10 cellular contexts compared by ENCODE assay signal in the genomic region with DNA sequence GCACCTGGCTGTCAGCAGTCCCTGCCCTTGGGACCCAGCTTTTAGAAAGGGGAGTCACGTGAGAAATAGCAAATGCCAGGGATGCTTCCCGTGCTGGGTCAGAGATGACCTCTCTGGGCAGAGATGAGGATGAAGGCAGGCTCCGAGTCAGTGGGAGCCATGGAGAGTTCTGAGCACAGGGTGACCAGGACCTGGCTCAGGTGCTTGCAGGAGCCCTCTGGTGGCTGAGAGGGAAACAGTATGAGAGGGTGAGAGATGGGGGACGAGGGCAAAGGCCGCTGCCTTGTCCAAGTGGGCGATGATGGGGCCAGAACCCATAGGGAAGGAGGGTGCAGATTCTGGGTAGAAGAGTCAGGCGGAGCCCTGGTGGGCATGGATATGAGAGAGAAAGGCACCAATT. TPM values are rescaled to one million over a fixed set of nuclear protein-coding genes. Genes with fewer than 3 reads are reported as not detected.
DNase-seq lines count a peak whose midpoint lies in the region; ATAC-seq and TF ChIP-seq lines count a peak whose summit lies in the region.
"Had no signal": no experiment of that assay in that cellular context is flagged by ENCODE, and none has a peak within 500 bp of the region (broad histone marks: within the 10 kb centered on the region; RNA-seq: fewer than 3 reads in every experiment).

No MANE protein-coding gene starts in this region.

- peak; percentile 37; the same call in 1 of the 2 replicates for TF ChIP-seq RAD21 in Ishikawa (IDR thresholded peaks at IDR 0.05; ENCODE audit: low read depth)

- no peak overlapping the region for H3K4me2 ChIP-seq in DOHH2 (ENCODE audit: low read length)

- H3F3A ChIP-seq in DOHH2 (ENCODE audit: control insufficient read depth, insufficient read depth): no peaks in the 10 kb centered on the region

- H3K27ac ChIP-seq in DOHH2 (ENCODE audit: low read depth, low read length) (no peak overlapping the region), body of pancreas (no peak overlapping the region), dorsolateral prefrontal cortex (peak overlapping the region in 2 of 59 donors; percentile 4 to 48)

- no peaks in the 10 kb centered on the region for H4K20me1 ChIP-seq in DOHH2 (ENCODE audit: control insufficient read depth, insufficient read depth, low read depth, low read length)

- H3K27me3 ChIP-seq in DOHH2 (ENCODE audit: control insufficient read depth, low read length) (no peaks in the 10 kb centered on the region), body of pancreas (no peaks in the 10 kb centered on the region), dorsolateral prefrontal cortex (no peaks in the 10 kb centered on the region)

- TF ChIP-seq EP300 in Ishikawa (IDR thresholded peaks at IDR 0.05; ENCODE audit: borderline replicate concordance): no peak

- H3K27ac Mint-ChIP-seq in natural killer cell: peak overlapping the region; percentile 69 to 73

- H3K36me3 ChIP-seq in DOHH2 (ENCODE audit: control insufficient read depth, low read length) (peaks cover 33% of the 10 kb centered on the region), body of pancreas (replicated peaks in 1 of 2; ENCODE audit: insufficient read depth in 1 of 2, low read depth in 2 of 2) (peaks cover 11 to 32% of the 10 kb centered on the region in 2 donors)

- H3K9me2 ChIP-seq in DOHH2 (replicated peaks; ENCODE audit: control insufficient read depth, low read length): no peaks in the 10 kb centered on the region

- no peak overlapping the region for H3K4me3 ChIP-seq in DOHH2 (ENCODE audit: low read length)
- no peak overlapping the region for H3K4me3 ChIP-seq in body of pancreas
- no peak overlapping the region for H3K4me3 ChIP-seq in dorsolateral prefrontal cortex

- no peaks in the 10 kb centered on the region for H3K27me3 Mint-ChIP-seq in natural killer cell (ENCODE audit: low read depth in 2 of 2)

- intact Hi-C loops in body of pancreas (cut with DNase I) (no loop called here), natural killer cell (cut with micrococcal nuclease) (no loop called here), dorsolateral prefrontal cortex (cut with DNase I) (no loop called here)

- ATAC-seq in body of pancreas (no peak), natural killer cell (peak in 2 of 3 donors; percentile 23 to 32), HG03097 (IDR thresholded peaks at IDR 0.05; ENCODE audit: low FRiP score, unreplicated experiment) (no peak)

- H3K4me1 ChIP-seq in DOHH2 (ENCODE audit: control insufficient read depth, low read length) (no peaks in the 10 kb centered on the region), body of pancreas (no peaks in the 10 kb centered on the region)

- H3K4me3 Mint-ChIP-seq in natural killer cell: no peak overlapping the region

- H3K79me2 ChIP-seq in DOHH2 (ENCODE audit: control insufficient read depth, low read length): no peaks in the 10 kb centered on the region
- H3K79me2 ChIP-seq: parathyroid adenoma had no signal

- no peaks in the 10 kb centered on the region for H3K9me3 ChIP-seq in DOHH2 (ENCODE audit: control insufficient read depth, insufficient read depth, low read length)
- no peaks in the 10 kb centered on the region for H3K9me3 ChIP-seq in body of pancreas

- WGBS in body of pancreas, 2 donors: 93 to 94% methylated on average over 7 of the region's 7 CpGs

- H3K4me1 Mint-ChIP-seq in natural killer cell: peaks cover 12 to 45% of the 10 kb centered on the region in 2 donors

- H3K36me3 Mint-ChIP-seq in natural killer cell: no peaks in the 10 kb centered on the region

- no peak for TF ChIP-seq POLR2A in body of pancreas (IDR thresholded peaks at IDR 0.05)

- DNase-seq in body of pancreas (no peak), natural killer cell (no peak), dorsolateral prefrontal cortex (no peak), middle frontal gyrus (ENCODE audit: extremely low spot score, low spot score) (no peak)
- DNase-seq in effector CD4-positive, alpha-beta T cell: no peak
- DNase-seq: stimulated activated naive CD4-positive, alpha-beta T cell treated with Interleukin-2 at 50 U/mL for 16 hours had no signal

- peak; percentile 58 for TF ChIP-seq CTCF in DOHH2 (IDR thresholded peaks at IDR 0.05; ENCODE audit: low read depth, low read length, poor library complexity, severe bottlenecking)
- TF ChIP-seq CTCF in body of pancreas (IDR thresholded peaks at IDR 0.05): peak in 4 of 7 experiments; percentile 19 to 34 (median 26)
- TF ChIP-seq CTCF in natural killer cell (IDR thresholded peaks at IDR 0.05): no peak
- peak in 19 of 56 donors; percentile 5 to 32 (median 15) for TF ChIP-seq CTCF in dorsolateral prefrontal cortex (IDR thresholded peaks at IDR 0.05 in 54 of 56, conservative IDR thresholded peaks at IDR 0.05 in 2 of 56; ENCODE audit: low read depth in 1 of 56, partially characterized antibody in 56 of 56)

- H3K9me3 Mint-ChIP-seq in natural killer cell: no peaks in the 10 kb centered on the region

TF ChIP-seq in Ishikawa, 13 proteins besides CTCF, POLR2A, EP300 and RAD21:
- no peak for TF ChIP-seq NFIC (IDR thresholded peaks at IDR 0.05)
- TF ChIP-seq EGR1 (IDR thresholded peaks at IDR 0.05): no peak
- TF ChIP-seq TAF1 (IDR thresholded peaks at IDR 0.05; ENCODE audit: low read depth): no peak
- TF ChIP-seq, protein P1, sequence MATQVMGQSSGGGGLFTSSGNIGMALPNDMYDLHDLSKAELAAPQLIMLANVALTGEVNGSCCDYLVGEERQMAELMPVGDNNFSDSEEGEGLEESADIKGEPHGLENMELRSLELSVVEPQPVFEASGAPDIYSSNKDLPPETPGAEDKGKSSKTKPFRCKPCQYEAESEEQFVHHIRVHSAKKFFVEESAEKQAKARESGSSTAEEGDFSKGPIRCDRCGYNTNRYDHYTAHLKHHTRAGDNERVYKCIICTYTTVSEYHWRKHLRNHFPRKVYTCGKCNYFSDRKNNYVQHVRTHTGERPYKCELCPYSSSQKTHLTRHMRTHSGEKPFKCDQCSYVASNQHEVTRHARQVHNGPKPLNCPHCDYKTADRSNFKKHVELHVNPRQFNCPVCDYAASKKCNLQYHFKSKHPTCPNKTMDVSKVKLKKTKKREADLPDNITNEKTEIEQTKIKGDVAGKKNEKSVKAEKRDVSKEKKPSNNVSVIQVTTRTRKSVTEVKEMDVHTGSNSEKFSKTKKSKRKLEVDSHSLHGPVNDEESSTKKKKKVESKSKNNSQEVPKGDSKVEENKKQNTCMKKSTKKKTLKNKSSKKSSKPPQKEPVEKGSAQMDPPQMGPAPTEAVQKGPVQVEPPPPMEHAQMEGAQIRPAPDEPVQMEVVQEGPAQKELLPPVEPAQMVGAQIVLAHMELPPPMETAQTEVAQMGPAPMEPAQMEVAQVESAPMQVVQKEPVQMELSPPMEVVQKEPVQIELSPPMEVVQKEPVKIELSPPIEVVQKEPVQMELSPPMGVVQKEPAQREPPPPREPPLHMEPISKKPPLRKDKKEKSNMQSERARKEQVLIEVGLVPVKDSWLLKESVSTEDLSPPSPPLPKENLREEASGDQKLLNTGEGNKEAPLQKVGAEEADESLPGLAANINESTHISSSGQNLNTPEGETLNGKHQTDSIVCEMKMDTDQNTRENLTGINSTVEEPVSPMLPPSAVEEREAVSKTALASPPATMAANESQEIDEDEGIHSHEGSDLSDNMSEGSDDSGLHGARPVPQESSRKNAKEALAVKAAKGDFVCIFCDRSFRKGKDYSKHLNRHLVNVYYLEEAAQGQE (IDR thresholded peaks at IDR 0.05; ENCODE audit: low read depth): no peak
- no peak for TF ChIP-seq FOXM1 (IDR thresholded peaks at IDR 0.05; ENCODE audit: borderline replicate concordance, low read depth)
- TF ChIP-seq YY1 (IDR thresholded peaks at IDR 0.05; ENCODE audit: low read depth): no peak

RNA-seq across cellular contexts. Expression of a gene that starts 15.8 kb away (rescaled TPM):
- total RNA-seq in body of pancreas (10 to 100 TPM; 14.5 to 34.6 TPM), natural killer cell (10 to 100 TPM; 20.5 to 27.8 (median 27.4) TPM), dorsolateral prefrontal cortex (10 to 100 TPM in 109 of 120 experiments, 1 to 10 TPM in 11; 7.7 to 25.1 (median 13.0) TPM)

RNA-seq across cellular contexts. Expression of a gene that starts 28.0 kb away (rescaled TPM):
- total RNA-seq in body of pancreas (under 1 TPM in 1 of 2 donors, not detected in 1; 0.52 TPM), natural killer cell (1 to 10 TPM; 2.9 to 9.9 (median 6.2) TPM), dorsolateral prefrontal cortex (1 to 10 TPM in 95 of 120 experiments, under 1 TPM in 20, not detected in 5; 0.36 to 6.0 (median 1.8) TPM)

RNA-seq across cellular contexts. Expression of a gene that starts 51.2 kb away (rescaled TPM):
- 10 to 100 TPM in 1 of 2 donors, 1 to 10 TPM in 1; 6.3 to 11.7 TPM for total RNA-seq in body of pancreas
- 10 to 100 TPM; 13.4 to 21.3 (median 19.8) TPM for total RNA-seq in natural killer cell
- 10 to 100 TPM; 31.2 to 58.4 (median 45.9) TPM for total RNA-seq in dorsolateral prefrontal cortex

Comparison
In these comparisons a context has a peak if more than half of its experiments do, and no peak if none do; other contexts are left out.
1. ATAC-seq: peak in natural killer cell (2 of 3); none in body of pancreas (single experiment) and HG03097 (single experiment).